Comparison of ENCODE assay signal across 2 cellular contexts in genomic region chr20:19958243-19958642, GRCh38.
TF ChIP-seq lines count a peak whose summit lies in the region.

No MANE protein-coding gene starts in this region.

TF ChIP-seq in GM23338, 12 proteins besides CTCF, POLR2A, EP300 and RAD21:
- TF ChIP-seq POLR2AphosphoS5 (IDR thresholded peaks at IDR 0.05; ENCODE audit: low read depth) = no peak
- no peak for TF ChIP-seq STAT1 (IDR thresholded peaks at IDR 0.05; ENCODE audit: unreplicated experiment)
- TF ChIP-seq ZNF331 (CRISPR knock-in tag; IDR thresholded peaks at IDR 0.05; ENCODE audit: low read depth) = no peak
- no peak for TF ChIP-seq EZH2phosphoT487 (IDR thresholded peaks at IDR 0.05; ENCODE audit: unreplicated experiment)
- TF ChIP-seq JUNB (IDR thresholded peaks at IDR 0.05; ENCODE audit: unreplicated experiment) = no peak
- TF ChIP-seq NANOG (IDR thresholded peaks at IDR 0.05; ENCODE audit: borderline replicate concordance) = no peak
- TF ChIP-seq ZNF114 (CRISPR knock-in tag; IDR thresholded peaks at IDR 0.05) = no peak
- TF ChIP-seq CREB1 (CRISPR knock-in tag; IDR thresholded peaks at IDR 0.05; ENCODE audit: low read depth) = no peak
- TF ChIP-seq REST (IDR thresholded peaks at IDR 0.05; ENCODE audit: unreplicated experiment) = no peak
- no peak for TF ChIP-seq EZH2 (IDR thresholded peaks at IDR 0.05; ENCODE audit: low read depth, unreplicated experiment)
- no peak for TF ChIP-seq ETS1 (IDR thresholded peaks at IDR 0.05)
- TF ChIP-seq ZNF462 (CRISPR knock-in tag; IDR thresholded peaks at IDR 0.05) = no peak

TF ChIP-seq in H1, 55 proteins besides CTCF, POLR2A, EP300 and RAD21:
- no peak for TF ChIP-seq ATF2 (IDR thresholded peaks at IDR 0.05; ENCODE audit: low read length)
- no peak for TF ChIP-seq RFX5 (IDR thresholded peaks at IDR 0.05; ENCODE audit: borderline replicate concordance, low read depth, low read length)
- TF ChIP-seq POU5F1 (IDR thresholded peaks at IDR 0.05; ENCODE audit: low read depth, low read length) = no peak
- TF ChIP-seq SP2 (IDR thresholded peaks at IDR 0.05; ENCODE audit: low read length) = no peak
- no peak for TF ChIP-seq TAF1 (IDR thresholded peaks at IDR 0.05; ENCODE audit: low read depth, low read length)
- no peak for TF ChIP-seq CHD1 (IDR thresholded peaks at IDR 0.05; ENCODE audit: low read depth, low read length)
- no peak for TF ChIP-seq BRCA1 (IDR thresholded peaks at IDR 0.05; ENCODE audit: low read depth, low read length)
